In the genomic region with DNA sequence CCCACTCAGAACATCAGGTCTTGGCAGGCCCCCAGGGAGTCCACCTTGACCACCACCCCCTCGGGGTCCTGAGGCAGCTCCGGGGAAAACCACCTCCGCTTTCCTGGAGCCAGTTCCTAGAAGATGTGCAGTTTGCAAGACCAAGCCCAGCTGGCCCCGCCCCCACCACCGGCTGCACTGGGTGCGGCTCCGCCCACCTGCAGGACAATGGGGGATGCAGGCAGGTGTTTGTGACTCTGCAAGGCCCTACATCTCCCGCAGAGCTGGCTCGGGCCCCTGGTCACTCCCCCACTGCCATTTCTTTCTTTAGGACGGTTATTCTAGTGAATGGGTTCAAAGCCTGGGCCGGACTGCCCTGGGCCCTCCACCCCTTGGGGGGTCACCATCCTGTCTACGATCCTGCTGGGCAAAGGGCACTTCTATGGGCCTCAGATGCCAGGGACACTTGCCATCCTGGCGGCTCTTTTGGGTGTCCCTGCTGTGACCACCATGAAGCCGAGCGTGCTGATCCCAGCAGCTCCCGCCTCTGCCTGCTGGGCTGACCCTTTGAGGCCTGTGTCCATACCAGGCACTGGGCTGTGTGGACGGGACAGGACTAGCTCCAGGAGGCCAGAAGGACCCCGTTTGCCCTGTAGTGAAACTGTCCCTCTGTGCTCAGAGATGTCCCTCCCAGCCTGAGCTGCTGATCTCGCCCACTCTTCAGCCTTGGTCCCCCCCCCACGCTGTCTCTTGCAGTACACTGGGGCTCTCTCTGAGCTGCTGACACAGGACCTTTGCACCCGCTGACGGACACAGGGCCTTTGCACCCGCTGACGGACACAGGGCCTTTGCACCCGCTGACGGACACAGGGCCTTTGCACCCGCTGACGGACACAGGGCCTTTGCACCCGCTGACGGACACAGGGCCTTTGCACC, we compare ENCODE assay signal across 1 cellular context.
A peak's percentile ranks its signal among the peaks of the same experiment; 100 is the strongest.
TF ChIP-seq lines count a peak whose summit lies in the region.

No MANE protein-coding gene starts in this region.

TF ChIP-seq in HepG2, 621 proteins besides CTCF, POLR2A, EP300 and RAD21 (continued from another document):
- TF ChIP-seq, protein P1, sequence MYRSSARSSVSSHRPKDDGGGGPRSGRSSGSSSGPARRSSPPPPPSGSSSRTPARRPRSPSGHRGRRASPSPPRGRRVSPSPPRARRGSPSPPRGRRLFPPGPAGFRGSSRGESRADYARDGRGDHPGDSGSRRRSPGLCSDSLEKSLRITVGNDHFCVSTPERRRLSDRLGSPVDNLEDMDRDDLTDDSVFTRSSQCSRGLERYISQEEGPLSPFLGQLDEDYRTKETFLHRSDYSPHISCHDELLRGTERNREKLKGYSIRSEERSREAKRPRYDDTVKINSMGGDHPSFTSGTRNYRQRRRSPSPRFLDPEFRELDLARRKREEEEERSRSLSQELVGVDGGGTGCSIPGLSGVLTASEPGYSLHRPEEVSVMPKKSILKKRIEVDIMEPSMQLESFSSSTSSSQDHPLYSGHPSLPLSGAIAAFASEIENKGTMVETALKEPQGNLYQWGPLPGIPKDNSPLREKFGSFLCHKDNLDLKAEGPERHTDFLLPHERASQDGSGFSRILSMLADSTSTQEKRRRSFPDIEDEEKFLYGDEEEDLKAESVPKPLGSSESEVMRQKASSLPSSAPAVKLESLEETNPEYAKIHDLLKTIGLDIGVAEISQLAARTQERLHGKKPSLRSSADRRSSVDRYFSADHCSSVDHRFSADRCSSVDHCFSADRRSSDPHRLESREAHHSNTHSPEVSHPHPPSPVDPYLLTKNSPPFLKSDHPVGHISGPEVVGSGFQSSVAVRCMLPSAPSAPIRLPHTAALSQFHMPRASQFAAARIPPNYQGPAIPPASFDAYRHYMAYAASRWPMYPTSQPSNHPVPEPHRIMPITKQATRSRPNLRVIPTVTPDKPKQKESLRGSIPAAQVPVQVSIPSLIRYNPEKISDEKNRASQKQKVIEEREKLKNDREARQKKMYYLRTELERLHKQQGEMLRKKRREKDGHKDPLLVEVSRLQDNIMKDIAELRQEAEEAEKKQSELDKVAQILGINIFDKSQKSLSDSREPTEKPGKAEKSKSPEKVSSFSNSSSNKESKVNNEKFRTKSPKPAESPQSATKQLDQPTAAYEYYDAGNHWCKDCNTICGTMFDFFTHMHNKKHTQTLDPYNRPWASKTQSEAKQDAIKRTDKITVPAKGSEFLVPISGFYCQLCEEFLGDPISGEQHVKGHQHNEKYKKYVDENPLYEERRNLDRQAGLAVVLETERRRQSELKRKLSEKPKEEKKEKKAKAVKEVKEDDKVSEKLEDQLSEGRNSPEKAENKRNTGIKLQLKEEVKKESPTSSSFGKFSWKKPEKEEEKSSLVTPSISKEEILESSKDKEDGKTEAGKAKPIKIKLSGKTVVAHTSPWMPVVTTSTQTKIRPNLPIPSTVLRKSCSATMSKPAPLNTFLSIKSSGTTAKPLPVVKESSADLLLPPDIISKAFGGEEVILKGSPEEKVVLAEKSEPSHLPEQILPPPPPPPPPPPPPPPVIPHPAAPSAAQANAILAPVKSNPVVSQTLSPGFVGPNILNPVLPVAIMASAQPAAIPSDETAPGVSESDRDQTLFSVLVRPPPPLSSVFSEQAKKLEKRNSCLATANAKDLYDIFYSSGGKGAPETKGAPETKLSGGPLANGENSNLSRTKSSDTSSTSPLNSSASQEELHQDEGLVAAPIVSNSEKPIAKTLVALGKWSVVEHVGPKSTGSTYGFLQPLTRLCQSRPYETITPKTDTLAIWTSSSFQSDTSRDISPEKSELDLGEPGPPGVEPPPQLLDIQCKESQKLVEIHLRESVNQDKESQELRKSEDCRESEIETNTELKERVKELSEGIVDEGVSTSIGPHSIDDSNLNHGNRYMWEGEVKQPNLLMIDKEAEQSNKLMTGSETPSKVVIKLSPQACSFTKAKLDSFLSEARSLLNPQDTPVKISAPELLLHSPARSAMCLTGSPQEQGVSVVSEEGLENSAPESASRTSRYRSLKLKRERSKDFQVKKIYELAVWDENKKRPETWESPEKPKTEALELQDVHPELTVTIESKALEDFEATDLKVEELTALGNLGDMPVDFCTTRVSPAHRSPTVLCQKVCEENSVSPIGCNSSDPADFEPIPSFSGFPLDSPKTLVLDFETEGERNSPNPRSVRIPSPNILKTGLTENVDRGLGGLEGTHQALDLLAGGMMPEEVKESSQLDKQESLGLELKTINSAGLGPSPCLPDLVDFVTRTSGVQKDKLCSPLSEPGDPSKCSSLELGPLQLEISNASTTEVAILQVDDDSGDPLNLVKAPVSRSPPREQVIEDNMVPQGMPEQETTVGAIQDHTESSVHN (CRISPR knock-in tag; IDR thresholded peaks at IDR 0.05), result no peak
- TF ChIP-seq ZNF547 (CRISPR knock-in tag; IDR thresholded peaks at IDR 0.05) (no peak), ZNF414 (CRISPR knock-in tag; IDR thresholded peaks at IDR 0.05) (no peak), FOXM1 (CRISPR knock-in tag; IDR thresholded peaks at IDR 0.05) (no peak), ESRRA (CRISPR knock-in tag; IDR thresholded peaks at IDR 0.05; ENCODE audit: low read depth) (no peak), FOXO4 (CRISPR knock-in tag; conservative IDR thresholded peaks at IDR 0.05) (0 out of 2 replicates have a peak, but pooled peaks have one; percentile 15), SMAD1 (CRISPR knock-in tag; IDR thresholded peaks at IDR 0.05; ENCODE audit: borderline replicate concordance, low read depth) (no peak), KLF11 (CRISPR knock-in tag; IDR thresholded peaks at IDR 0.05) (no peak), ZFP82 (CRISPR knock-in tag; IDR thresholded peaks at IDR 0.05; ENCODE audit: borderline replicate concordance) (no peak), ZNF878 (CRISPR knock-in tag; IDR thresholded peaks at IDR 0.05) (no peak), HDAC2 (CRISPR knock-in tag; IDR thresholded peaks at IDR 0.05) (0 out of 2 replicates have a peak, but pooled peaks have one; percentile 21), ZNF317 (CRISPR knock-in tag; IDR thresholded peaks at IDR 0.05) (no peak), ZNF484 (CRISPR knock-in tag; IDR thresholded peaks at IDR 0.05; ENCODE audit: borderline replicate concordance, low read depth) (no peak), SP5 (CRISPR knock-in tag; IDR thresholded peaks at IDR 0.05; ENCODE audit: borderline replicate concordance, low read depth) (0 out of 2 replicates have a peak, but pooled peaks have one; percentile 31), TFE3 (CRISPR knock-in tag; IDR thresholded peaks at IDR 0.05) (no peak), POGZ (CRISPR knock-in tag; IDR thresholded peaks at IDR 0.05) (no peak)
